8 cellular contexts compared by ENCODE assay signal in the genomic region with DNA sequence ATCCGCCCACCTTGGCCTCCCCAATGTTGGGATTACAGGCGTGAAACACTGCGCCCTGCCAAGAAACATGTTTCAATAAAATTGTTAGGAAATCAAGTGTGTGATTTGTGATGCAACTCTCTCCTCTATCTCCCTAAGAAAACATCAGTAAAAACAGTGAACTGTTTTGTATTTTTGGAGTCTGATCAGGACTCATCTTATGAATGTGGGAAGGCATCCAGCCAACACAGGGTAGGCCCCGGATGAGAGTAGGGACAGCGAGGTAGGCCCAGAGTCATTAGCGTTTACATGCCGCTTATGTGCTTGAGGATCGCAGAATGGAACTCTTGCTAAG. TPM values are rescaled to one million over a fixed set of nuclear protein-coding genes. Genes with fewer than 3 reads are reported as not detected.
DNase-seq lines count a peak whose midpoint lies in the region; ATAC-seq and TF ChIP-seq lines count a peak whose summit lies in the region.

No MANE protein-coding gene starts in this region.

- 19% methylated on average over 8 of the region's 8 CpGs for WGBS in mammary epithelial cell (ENCODE audit: low coverage, missing lambda C conversion rate)

- no peaks in the 10 kb centered on the region for H3K9me3 Mint-ChIP-seq in mesothelial cell of epicardium

- DNase-seq in left cardiac atrium (peak; percentile 67), cardiac septum (ENCODE audit: low spot score) (no peak), mammary epithelial cell (peak; percentile 29), mesothelial cell of epicardium (ENCODE audit: low spot score in 2 of 2, unreplicated experiment in 2 of 2) (no peak), globus pallidus (ENCODE audit: low spot score) (no peak), SHP77 (lab: John Stamatoyannopoulos, UW) (no peak)

- H3K9me3 ChIP-seq in mammary epithelial cell (replicated peaks; ENCODE audit: insufficient read depth, low read length), result no peaks in the 10 kb centered on the region

- dilution Hi-C loops in mammary epithelial cell (cut with HindIII; ENCODE audit: low sequenced_read_pairs), result no loop called here

- H3K4me1 Mint-ChIP-seq in mesothelial cell of epicardium, result peaks cover 24% of the 10 kb centered on the region

- no peak for TF ChIP-seq CTCF in mammary epithelial cell (conservative IDR thresholded peaks at IDR 0.05 in 1 of 2, IDR thresholded peaks at IDR 0.05 in 1 of 2; ENCODE audit: extremely low read depth in 1 of 2, insufficient read depth in 1 of 2, low read depth in 1 of 2, low read length in 2 of 2)
- TF ChIP-seq CTCF in mesothelial cell of epicardium (IDR thresholded peaks at IDR 0.05; ENCODE audit: unreplicated experiment), result no peak

- H3K36me3 ChIP-seq in mammary epithelial cell (ENCODE audit: insufficient read depth, low read length), result peaks cover 2% of the 10 kb centered on the region

- peak overlapping the region; percentile 98 for H3K9ac ChIP-seq in mammary epithelial cell (ENCODE audit: insufficient read depth, low read length)

- peak overlapping the region; percentile 100 for H3K27ac Mint-ChIP-seq in mesothelial cell of epicardium

- H3K27me3 ChIP-seq in mammary epithelial cell (ENCODE audit: insufficient read depth, low read length), result no peaks in the 10 kb centered on the region

- no peaks in the 10 kb centered on the region for H3K36me3 Mint-ChIP-seq in mesothelial cell of epicardium

- H3K4me1 ChIP-seq in mammary epithelial cell (ENCODE audit: insufficient read depth, low read length), result peaks cover 4% of the 10 kb centered on the region

- H2AFZ ChIP-seq in mammary epithelial cell (ENCODE audit: low read depth, low read length), result peak overlapping the region; percentile 99

- in situ Hi-C loops in mammary epithelial cell (cut with MboI; ENCODE audit: low sequenced_read_pairs in 2 of 2), result loop anchor here in 1 of 2 donors (5.0 kb wide), 1 partner anchor 54 kb away; no protein-coding TSS in a partner anchor

- H3K4me2 ChIP-seq in mammary epithelial cell (ENCODE audit: insufficient read depth, low read depth, low read length), result peak overlapping the region; percentile 82

- CTCF ChIA-PET in mammary epithelial cell (lab: Charles Lee; ENCODE audit: low non-redundant PET), result no interaction called here

- BruUV-seq in mammary epithelial cell (replicated peaks; lab: Mats Ljungman, UMichigan), result no TSS peak

- no peaks in the 10 kb centered on the region for H3K27me3 Mint-ChIP-seq in mesothelial cell of epicardium (ENCODE audit: low read depth)

- H3K4me3 ChIP-seq in mammary epithelial cell (replicated peaks in 1 of 3; ENCODE audit: insufficient read depth in 1 of 3, low read depth in 2 of 3, low read length in 3 of 3), result peak overlapping the region; percentile 85 to 99 (median 92)

- H3K79me2 ChIP-seq in mammary epithelial cell (ENCODE audit: insufficient read depth, low read length), result peaks cover 23% of the 10 kb centered on the region

- no peaks in the 10 kb centered on the region for H4K20me1 ChIP-seq in mammary epithelial cell (ENCODE audit: insufficient read depth, low read length)

- intact Hi-C loops in left cardiac atrium (cut with DNase I) (no loop called here), cardiac septum (cut with DNase I) (loop anchor here (5.0 kb wide), 1 partner anchor 121 kb away; no protein-coding TSS in a partner anchor), mammary epithelial cell (cut with micrococcal nuclease) (loop anchor here (1.0 kb wide), 1 partner anchor 7 kb away; no protein-coding TSS in a partner anchor)

- ATAC-seq in left cardiac atrium (peak in 1 of 2 donors; percentile 7), HG02571 (IDR thresholded peaks at IDR 0.05; ENCODE audit: unreplicated experiment) (no peak), HG03520 (IDR thresholded peaks at IDR 0.05; ENCODE audit: unreplicated experiment) (no peak)

- peak overlapping the region; percentile 99 for H3K4me3 Mint-ChIP-seq in mesothelial cell of epicardium

- H3K27ac ChIP-seq in mammary epithelial cell (ENCODE audit: insufficient read depth, low read depth, low read length), result peak overlapping the region; percentile 96

RNA-seq across cellular contexts. Expression of a gene that starts 0.9 kb away (rescaled TPM):
- 10 to 100 TPM; 10.4 to 13.5 TPM for total RNA-seq in left cardiac atrium
- 6.4 TPM for total RNA-seq in cardiac septum
- 10 to 100 TPM in 1 of 2 donors, 1 to 10 TPM in 1; 6.7 to 11.0 TPM for total RNA-seq in mammary epithelial cell
- 10.3 TPM for polyA plus RNA-seq in mammary epithelial cell
- polyA minus RNA-seq in mammary epithelial cell, result 6.6 TPM
- 9.0 to 10.7 TPM (median 10.6 TPM) in 3 replicates for total RNA-seq in mesothelial cell of epicardium

RNA-seq across cellular contexts. Expression of a gene that starts 8.3 kb away (rescaled TPM):
- total RNA-seq in left cardiac atrium (10 to 100 TPM; 57.6 to 65.5 TPM), cardiac septum (69.7 TPM), mammary epithelial cell (10 to 100 TPM; 54.3 to 59.8 TPM), mesothelial cell of epicardium (99.0 to 105 TPM (median 101 TPM) in 3 replicates)
- 52.7 TPM for polyA plus RNA-seq in mammary epithelial cell
- 57.3 TPM for polyA minus RNA-seq in mammary epithelial cell

RNA-seq across cellular contexts. Expression of a gene that starts 29.4 kb away (rescaled TPM):
- total RNA-seq in left cardiac atrium (1 to 10 TPM; 3.3 to 4.4 TPM), cardiac septum (4.2 TPM), mammary epithelial cell (1 to 10 TPM; 1.5 to 4.0 TPM), mesothelial cell of epicardium (8.2 to 9.5 TPM (median 8.4 TPM) in 3 replicates)
- 0.44 TPM for polyA plus RNA-seq in mammary epithelial cell
- 2.5 TPM for polyA minus RNA-seq in mammary epithelial cell

RNA-seq across cellular contexts. Expression of a gene that starts 41.2 kb away (rescaled TPM):
- 10 to 100 TPM; 11.8 to 17.4 TPM for total RNA-seq in left cardiac atrium
- 8.9 TPM for total RNA-seq in cardiac septum
- total RNA-seq in mammary epithelial cell, result 1 to 10 TPM; 4.8 to 8.7 TPM
- polyA plus RNA-seq in mammary epithelial cell, result 4.3 TPM
- polyA minus RNA-seq in mammary epithelial cell, result not detected
- total RNA-seq in mesothelial cell of epicardium, result 10.6 to 11.8 TPM (median 11.6 TPM) in 3 replicates

RNA-seq across cellular contexts. Expression of a gene that starts 47.8 kb away (rescaled TPM):
- total RNA-seq in left cardiac atrium, result 10 to 100 TPM; 45.9 to 51.7 TPM
- total RNA-seq in cardiac septum, result 69.5 TPM
- 10 to 100 TPM; 67.8 to 96.2 TPM for total RNA-seq in mammary epithelial cell
- 137 TPM for polyA plus RNA-seq in mammary epithelial cell
- 179 TPM for polyA minus RNA-seq in mammary epithelial cell
- total RNA-seq in mesothelial cell of epicardium, result 26.6 to 30.6 TPM (median 28.7 TPM) in 3 replicates

Comparison
In these comparisons a context has a peak if more than half of its experiments do, and no peak if none do; other contexts are left out.
1. DNase-seq: peak in left cardiac atrium (single experiment) and mammary epithelial cell (single experiment); none in cardiac septum (single experiment), mesothelial cell of epicardium (0 of 2), globus pallidus (single experiment) and SHP77 (0 of 2).
2. intact Hi-C loops: an anchor here in cardiac septum (5.0 kb wide) and mammary epithelial cell (1.0 kb wide); none called in left cardiac atrium.